12 cellular contexts compared by ENCODE assay signal in genomic region chr7:2838873-2839578, GRCh38. TPM values are rescaled to one million over a fixed set of nuclear protein-coding genes. Genes with fewer than 3 reads are reported as not detected.
DNase-seq lines count a peak whose midpoint lies in the region; ATAC-seq, FAIRE-seq and TF ChIP-seq lines count a peak whose summit lies in the region.
"Had no signal": no experiment of that assay in that cellular context is flagged by ENCODE, and none has a peak within 500 bp of the region (broad histone marks: within the 10 kb centered on the region; RNA-seq: fewer than 3 reads in every experiment).

No MANE protein-coding gene starts in this region.

- no peak overlapping the region for H2AFZ ChIP-seq in endothelial cell of umbilical vein (ENCODE audit: low read depth, low read length)

- TF ChIP-seq POLR2A in endothelial cell of umbilical vein (IDR thresholded peaks at IDR 0.05; ENCODE audit: low read depth, low read length) (no peak), esophagus squamous epithelium (IDR thresholded peaks at IDR 0.05) (no peak)

- peak; percentile 58 for DNase-seq in GM13977 (ENCODE audit: low spot score)
- DNase-seq in endothelial cell of umbilical vein (ENCODE audit: low read depth, low spot score) = no peak
- DNase-seq in kidney tubule cell (ENCODE audit: low spot score) = no peak
- no peak for DNase-seq in aorta
- no peak for DNase-seq in esophagus squamous epithelium (lab: John Stamatoyannopoulos, UW)
- DNase-seq: activated CD4-positive, alpha-beta memory T cell treated with anti-CD3 and anti-CD28 coated beads, Interleukin-2, amount 10 ng/mL, durations not matched to agents 7 days and 5 days; amniotic stem cell; KG1; lower lobe of right lung had no signal

- no peaks in the 10 kb centered on the region for H3K9me3 ChIP-seq in endothelial cell of umbilical vein (replicated peaks; ENCODE audit: control insufficient read depth, insufficient read depth, low read length)
- no peaks in the 10 kb centered on the region for H3K9me3 ChIP-seq in aorta (ENCODE audit: control insufficient read depth, low read length)
- H3K9me3 ChIP-seq in esophagus squamous epithelium = no peaks in the 10 kb centered on the region
- H3K9me3 ChIP-seq: lower lobe of right lung had no signal

- intact Hi-C loops in endothelial cell of umbilical vein (cut with micrococcal nuclease) (no loop called here), aorta (cut with DNase I) (no loop called here), esophagus squamous epithelium (cut with DNase I) (no loop called here)

- dilution Hi-C loops in endothelial cell of umbilical vein (cut with MboI; ENCODE audit: extremely low pct_ligation_motif_present, low sequenced_read_pairs) = no loop called here

- no peak overlapping the region for H3K9ac ChIP-seq in endothelial cell of umbilical vein (replicated peaks; ENCODE audit: extremely low read depth, insufficient read depth, low read length)

- H3K4me2 ChIP-seq in endothelial cell of umbilical vein (ENCODE audit: insufficient read depth, low read length) = no peak overlapping the region

- H3K79me2 ChIP-seq in endothelial cell of umbilical vein (ENCODE audit: control insufficient read depth, insufficient read depth, low read length) = peaks cover 83% of the 10 kb centered on the region

- TF ChIP-seq CTCF in GM13977 (IDR thresholded peaks at IDR 0.05; ENCODE audit: extremely low read depth, insufficient read depth, missing control alignments) (no peak), endothelial cell of umbilical vein (IDR thresholded peaks at IDR 0.05; ENCODE audit: extremely low read depth in 1 of 2, insufficient read depth in 1 of 2, low read depth in 1 of 2, low read length in 2 of 2) (no peak), esophagus squamous epithelium (IDR thresholded peaks at IDR 0.05) (no peak)

- in situ Hi-C loops in GM13977 (cut with MboI; ENCODE audit: low pct_unique_long_range_greater_than_20kb, low sequenced_read_pairs, unreplicated experiment) = no loop called here

- H3K4me1 ChIP-seq in endothelial cell of umbilical vein (ENCODE audit: control insufficient read depth, extremely low read depth, insufficient read depth, low read length) = peaks cover 18% of the 10 kb centered on the region
- peaks cover 0 to 1% of the 10 kb centered on the region in 2 donors for H3K4me1 ChIP-seq in aorta (ENCODE audit: control insufficient read depth in 1 of 2, insufficient read depth in 2 of 2, low read length in 2 of 2)
- H3K4me1 ChIP-seq in esophagus squamous epithelium = peaks cover 6 to 42% (median 13%) of the 10 kb centered on the region in 3 donors

- H3K4me3 ChIP-seq in endothelial cell of umbilical vein (replicated peaks in 1 of 3; ENCODE audit: insufficient read depth in 1 of 3, low read depth in 1 of 3, low read length in 3 of 3) (no peak overlapping the region), aorta (ENCODE audit: low read length in 2 of 2) (no peak overlapping the region), esophagus squamous epithelium (no peak overlapping the region)
- H3K4me3 ChIP-seq: lower lobe of right lung had no signal

- POLR2A ChIA-PET in endothelial cell of umbilical vein (lab: Charles Lee) = no interaction called here

- H3K27ac ChIP-seq in endothelial cell of umbilical vein (ENCODE audit: insufficient read depth, low read depth, low read length) = no peak overlapping the region
- no peak overlapping the region for H3K27ac ChIP-seq in aorta (ENCODE audit: low read depth in 1 of 2, low read length in 2 of 2)
- H3K27ac ChIP-seq in esophagus squamous epithelium = no peak overlapping the region
- H3K27ac ChIP-seq: lower lobe of right lung had no signal

- H3K36me3 ChIP-seq in endothelial cell of umbilical vein (ENCODE audit: control insufficient read depth in 2 of 2, extremely low read depth in 1 of 2, insufficient read depth in 2 of 2, low read length in 2 of 2) (peaks cover 0 to 2% of the 10 kb centered on the region in 2 experiments), aorta (ENCODE audit: control insufficient read depth in 1 of 2, insufficient read depth in 2 of 2, low read length in 1 of 2) (peaks cover 0 to 3% of the 10 kb centered on the region in 2 donors), esophagus squamous epithelium (peaks cover 0 to 24% (median 0%) of the 10 kb centered on the region in 3 donors)
- H3K36me3 ChIP-seq: lower lobe of right lung had no signal

- H3K27me3 ChIP-seq in endothelial cell of umbilical vein (ENCODE audit: control insufficient read depth in 2 of 2, insufficient read depth in 2 of 2, low read length in 2 of 2) = no peaks in the 10 kb centered on the region
- no peaks in the 10 kb centered on the region for H3K27me3 ChIP-seq in aorta (ENCODE audit: control insufficient read depth in 1 of 2, insufficient read depth in 2 of 2, low read length in 1 of 2)
- H3K27me3 ChIP-seq in esophagus squamous epithelium = no peaks in the 10 kb centered on the region

- peak; percentile 79 for FAIRE-seq in endothelial cell of umbilical vein (lab: Jason Lieb, UNC)

- CTCF ChIA-PET in endothelial cell of umbilical vein (lab: Charles Lee) = interaction anchor here (1.4 kb wide), 1 partner anchor 18 kb away, joined by 4 read pairs; no protein-coding TSS in a partner anchor

- no TSS peak for BruUV-seq in endothelial cell of umbilical vein (replicated peaks; lab: Mats Ljungman, UMichigan)

- no peaks in the 10 kb centered on the region for H3K9me1 ChIP-seq in endothelial cell of umbilical vein (replicated peaks; ENCODE audit: control insufficient read depth, extremely low read depth, insufficient read depth, low read length)

- ATAC-seq in GM21381 (IDR thresholded peaks at IDR 0.05; ENCODE audit: unreplicated experiment) (peak; percentile 54), HG03460 (IDR thresholded peaks at IDR 0.05; ENCODE audit: unreplicated experiment) (peak; percentile 48), aorta (ENCODE audit: low FRiP score) (no peak), HG03097 (IDR thresholded peaks at IDR 0.05; ENCODE audit: low FRiP score, unreplicated experiment) (no peak)
- ATAC-seq: lower lobe of right lung had no signal

- H4K20me1 ChIP-seq in endothelial cell of umbilical vein (replicated peaks; ENCODE audit: control insufficient read depth, extremely low read depth, insufficient read depth, low read length) = no peaks in the 10 kb centered on the region

- 83 to 88% methylated on average over 13 of the region's 13 CpGs for WGBS in aorta, 2 donors
- 66 to 76% methylated on average over 12 to 13 of the region's 13 CpGs for WGBS in esophagus squamous epithelium, 2 donors

TF ChIP-seq in endothelial cell of umbilical vein, 7 proteins besides CTCF, POLR2A, EP300 and RAD21:
- TF ChIP-seq MAX (IDR thresholded peaks at IDR 0.05; ENCODE audit: insufficient read depth, insufficient read length) (no peak), POLR2AphosphoS5 (IDR thresholded peaks at IDR 0.05; ENCODE audit: insufficient read depth, low read depth, low read length) (no peak), MYC (IDR thresholded peaks at IDR 0.05; ENCODE audit: low read depth, low read length) (no peak), JUN (IDR thresholded peaks at IDR 0.05; ENCODE audit: borderline replicate concordance, insufficient read depth, insufficient read length, low read depth) (no peak), GATA2 (IDR thresholded peaks at IDR 0.05; ENCODE audit: insufficient read depth, insufficient read length, low read depth, low read length) (no peak), EZH2 (IDR thresholded peaks at IDR 0.05; ENCODE audit: borderline replicate concordance, low read depth, low read length, severe bottlenecking) (no peak), FOS (IDR thresholded peaks at IDR 0.05; ENCODE audit: borderline replicate concordance, insufficient read depth, low read length) (no peak)

RNA-seq across cellular contexts. Expression of gene GNA12, which starts 5.1 kb away (rescaled TPM):
- 56.0 and 63.0 TPM in 2 replicates for total RNA-seq in endothelial cell of umbilical vein
- polyA plus RNA-seq in endothelial cell of umbilical vein = 75.1 and 95.5 TPM in 2 replicates
- 71.0 and 81.6 TPM in 2 replicates for polyA plus RNA-seq in endothelial cell of umbilical vein (2011; cell fraction: cytosol; rRNA removed)
- 43.9 and 56.3 TPM in 2 replicates for polyA plus RNA-seq in endothelial cell of umbilical vein (2011; cell fraction: nucleus; rRNA removed)
- 56.8 and 58.8 TPM in 2 replicates for polyA plus RNA-seq in endothelial cell of umbilical vein (2012)
- 106 TPM in 2 replicates for polyA minus RNA-seq in endothelial cell of umbilical vein
- polyA minus RNA-seq in endothelial cell of umbilical vein (2011; cell fraction: cytosol; rRNA and poly(A)+ RNA removed) = 18.8 TPM
- polyA minus RNA-seq in endothelial cell of umbilical vein (2011; cell fraction: nucleus; rRNA and poly(A)+ RNA removed) = 35.5 and 39.8 TPM in 2 replicates
- total RNA-seq in aorta = 10 to 100 TPM; 53.0 to 56.6 TPM
- polyA plus RNA-seq in aorta = 10 to 100 TPM; 21.4 to 31.6 TPM
- total RNA-seq in esophagus squamous epithelium = 10 to 100 TPM in 1 of 4 donors, 1 to 10 TPM in 3; 6.6 to 11.6 (median 7.6) TPM

Comparison
In these comparisons a context has a peak if more than half of its experiments do, and no peak if none do; other contexts are left out.
1. ATAC-seq: peak in GM21381 (single experiment) and HG03460 (single experiment); none in aorta (single experiment) and HG03097 (single experiment).